In the genomic region with DNA sequence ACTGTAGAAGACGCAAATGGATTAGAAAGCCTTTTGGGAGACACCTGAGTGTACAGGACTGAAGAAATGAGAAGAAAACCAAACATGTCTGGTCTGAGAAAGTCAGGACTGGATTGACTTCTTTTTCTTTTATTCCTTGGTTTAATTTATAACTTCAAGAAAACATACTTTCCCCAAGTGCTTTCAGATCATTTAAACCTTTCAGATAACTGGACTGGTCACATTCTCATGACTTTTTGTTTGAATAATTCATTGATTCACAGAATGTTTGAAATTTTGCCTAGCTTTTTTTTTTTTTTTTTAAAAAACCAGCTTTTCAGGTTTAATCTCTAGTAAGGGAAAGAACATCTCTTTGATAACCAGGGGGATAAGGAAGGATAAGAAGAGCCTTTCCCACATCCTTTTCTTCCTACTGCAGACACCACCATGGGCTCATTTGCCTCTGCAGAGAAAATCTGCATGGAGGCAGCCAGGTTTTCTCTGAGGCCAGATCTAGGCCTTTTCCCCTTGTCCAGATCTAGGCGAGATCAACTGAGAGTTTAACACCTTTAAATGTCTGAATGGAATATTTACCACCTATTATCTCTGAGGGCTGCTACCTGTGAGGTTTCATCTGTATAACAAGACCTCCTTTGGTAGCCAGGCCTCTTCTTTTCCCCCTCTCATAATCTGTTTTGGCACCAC, we compare ENCODE assay signal across 29 cellular contexts. TPM values are rescaled to one million over a fixed set of nuclear protein-coding genes. Genes with fewer than 3 reads are reported as not detected.
"Had no signal": no experiment of that assay in that cellular context is flagged by ENCODE, and none has a peak within 500 bp of the region (broad histone marks: within the 10 kb centered on the region; RNA-seq: fewer than 3 reads in every experiment).

No MANE protein-coding gene starts in this region.

- H3K27me3 ChIP-seq: ascending aorta, breast epithelium, SJCRH30 had no signal

- H3K27ac Mint-ChIP-seq: activated CD4-positive, alpha-beta memory T cell treated with anti-CD3 and anti-CD28 coated beads, Interleukin-2, amount 10 ng/mL, durations not matched to agents 7 days and 5 days; activated naive CD4-positive, alpha-beta T cell treated with anti-CD3 and anti-CD28 coated beads, Interleukin-2, amount 50 U/mL, for 24 hours; activated naive CD8-positive, alpha-beta T cell treated with anti-CD3 and anti-CD28 coated beads, Interleukin-2, amount 10 ng/mL, durations not matched to agents 7 days and 5 days; activated T-cell treated with anti-CD3 and anti-CD28 coated beads, Interleukin-2, amount 50 U/mL, for 72 hours; activated T-helper 2 cell treated with anti-CD3 and anti-CD28 coated beads, Interferon-gamma antibody, Interleukin-2, Interleukin-4, amounts not matched to agents 10 μg/mL and 5 μg/mL and 100 μg/mL, durations not matched to agents 14 hours and 24 hours and 36 hours had no signal

- H3K27me3 Mint-ChIP-seq: activated CD4-positive, alpha-beta memory T cell treated with anti-CD3 and anti-CD28 coated beads, Interleukin-2, amount 10 ng/mL, durations not matched to agents 7 days and 5 days; activated naive CD8-positive, alpha-beta T cell treated with anti-CD3 and anti-CD28 coated beads, Interleukin-2, amount 10 ng/mL, durations not matched to agents 7 days and 5 days had no signal

- DNase-seq: activated CD4-positive, alpha-beta memory T cell treated with anti-CD3 and anti-CD28 coated beads, Interleukin-2, amount 10 ng/mL, durations not matched to agents 7 days and 5 days; activated CD4-positive, alpha-beta T cell treated with anti-CD3 and anti-CD28 coated beads for 1 hour; activated CD4-positive, alpha-beta T cell treated with anti-CD3 and anti-CD28 coated beads for 48 hours; activated CD4-positive, CD25-positive, alpha-beta regulatory T cell; activated gamma-delta T cell; activated naive CD4-positive, alpha-beta T cell treated with Interleukin-2 at 50 U/mL for 16 hours; activated naive CD8-positive, alpha-beta T cell treated with anti-CD3 and anti-CD28 coated beads, Interleukin-2, amount 10 ng/mL, durations not matched to agents 7 days and 5 days; activated T-cell treated with anti-CD3 and anti-CD28 coated beads, Interleukin-2, amount 50 U/mL, for 1 hour; activated T-cell treated with anti-CD3 and anti-CD28 coated beads, Interleukin-2, amount 50 U/mL, for 72 hours; amygdala; NCI-H1105; NCI-H1417 treated with DMSO at 0.1 percent for 48 hours; NCI-H187 treated with DMSO at 0.1 percent for 48 hours; NCI-H2081; NCI-H2171 treated with DMSO at 0.1 percent for 48 hours; NCI-H2227 treated with DMSO at 0.1 percent for 48 hours; NCI-H446 treated with DMSO at 0.1 percent for 48 hours; NCI-H524 treated with DMSO at 0.1 percent for 48 hours; SHP77; SJCRH30; T1000; WERI-Rb-1 had no signal

- FAIRE-seq: K562 had no signal

- H3K4me3 Mint-ChIP-seq: activated CD4-positive, alpha-beta memory T cell treated with anti-CD3 and anti-CD28 coated beads, Interleukin-2, amount 10 ng/mL, durations not matched to agents 7 days and 5 days; activated naive CD4-positive, alpha-beta T cell treated with anti-CD3 and anti-CD28 coated beads, Interleukin-2, amount 50 U/mL, for 24 hours; activated naive CD8-positive, alpha-beta T cell treated with anti-CD3 and anti-CD28 coated beads, Interleukin-2, amount 10 ng/mL, durations not matched to agents 7 days and 5 days; activated T-cell treated with anti-CD3 and anti-CD28 coated beads, Interleukin-2, amount 50 U/mL, for 72 hours had no signal

- H3K9me3 ChIP-seq: ascending aorta, breast epithelium, SJCRH30 had no signal

- ATAC-seq: activated T-cell treated with anti-CD3 and anti-CD28 coated beads, Interleukin-2, amount 50 U/mL, for 72 hours; K562; Panc1 had no signal

- H3K9me3 Mint-ChIP-seq: activated CD4-positive, alpha-beta memory T cell treated with anti-CD3 and anti-CD28 coated beads, Interleukin-2, amount 10 ng/mL, durations not matched to agents 7 days and 5 days; activated naive CD4-positive, alpha-beta T cell treated with anti-CD3 and anti-CD28 coated beads, Interleukin-2, amount 50 U/mL, for 24 hours; activated naive CD8-positive, alpha-beta T cell treated with anti-CD3 and anti-CD28 coated beads, Interleukin-2, amount 10 ng/mL, durations not matched to agents 7 days and 5 days; activated T-cell treated with anti-CD3 and anti-CD28 coated beads, Interleukin-2, amount 50 U/mL, for 72 hours; activated T-helper 2 cell treated with anti-CD3 and anti-CD28 coated beads, Interferon-gamma antibody, Interleukin-2, Interleukin-4, amounts not matched to agents 10 μg/mL and 5 μg/mL and 100 μg/mL, durations not matched to agents 14 hours and 24 hours and 36 hours had no signal

- H3K36me3 Mint-ChIP-seq: activated naive CD4-positive, alpha-beta T cell treated with anti-CD3 and anti-CD28 coated beads, Interleukin-2, amount 50 U/mL, for 24 hours; activated naive CD8-positive, alpha-beta T cell treated with anti-CD3 and anti-CD28 coated beads, Interleukin-2, amount 10 ng/mL, durations not matched to agents 7 days and 5 days had no signal

- H3K4me3 ChIP-seq: ascending aorta, breast epithelium, K562, SJCRH30, SK-N-MC had no signal

- H3K36me3 ChIP-seq: ascending aorta, breast epithelium, SJCRH30, WERI-Rb-1 had no signal

- H3K27ac ChIP-seq: ascending aorta, breast epithelium, SJCRH30, SK-N-MC, WERI-Rb-1 had no signal

- H3K4me1 Mint-ChIP-seq: activated naive CD4-positive, alpha-beta T cell treated with anti-CD3 and anti-CD28 coated beads, Interleukin-2, amount 50 U/mL, for 24 hours; activated naive CD8-positive, alpha-beta T cell treated with anti-CD3 and anti-CD28 coated beads, Interleukin-2, amount 10 ng/mL, durations not matched to agents 7 days and 5 days had no signal

- H3K4me1 ChIP-seq: ascending aorta, breast epithelium, SJCRH30 had no signal

RNA-seq across cellular contexts. Expression of gene SLC28A3, which starts 44.9 kb away (rescaled TPM):
- total RNA-seq: ascending aorta, K562 had no signal
- polyA plus RNA-seq: K562 had no signal
